Comparison of ENCODE assay signal across 24 cellular contexts in the genomic region with DNA sequence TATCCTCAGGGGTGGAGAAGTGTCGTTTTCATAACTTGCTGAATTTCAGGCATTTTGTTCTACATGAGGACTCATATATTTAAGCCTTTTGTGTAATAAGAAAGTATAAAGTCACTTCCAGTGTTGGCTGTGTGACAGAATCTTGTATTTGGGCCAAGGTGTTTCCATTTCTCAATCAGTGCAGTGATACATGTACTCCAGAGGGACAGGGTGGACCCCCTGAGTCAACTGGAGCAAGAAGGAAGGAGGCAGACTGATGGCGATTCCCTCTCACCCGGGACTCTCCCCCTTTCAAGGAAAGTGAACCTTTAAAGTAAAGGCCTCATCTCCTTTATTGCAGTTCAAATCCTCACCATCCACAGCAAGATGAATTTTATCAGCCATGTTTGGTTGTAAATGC. TPM values are rescaled to one million over a fixed set of nuclear protein-coding genes. Genes with fewer than 3 reads are reported as not detected.
DNase-seq lines count a peak whose midpoint lies in the region; ATAC-seq and TF ChIP-seq lines count a peak whose summit lies in the region.
"Had no signal": no experiment of that assay in that cellular context is flagged by ENCODE, and none has a peak within 500 bp of the region (broad histone marks: within the 10 kb centered on the region; RNA-seq: fewer than 3 reads in every experiment).

No MANE protein-coding gene starts in this region.

- H3K9ac ChIP-seq in subcutaneous abdominal adipose tissue (ENCODE audit: low read length in 5 of 5): no peak overlapping the region

- H3K9me3 ChIP-seq in gastroesophageal sphincter (no peaks in the 10 kb centered on the region), subcutaneous abdominal adipose tissue (ENCODE audit: control insufficient read depth in 5 of 5, low read length in 5 of 5) (no peaks in the 10 kb centered on the region)
- H3K9me3 ChIP-seq: heart right ventricle, left lung, mucosa of descending colon had no signal

- no peak for TF ChIP-seq POLR2A in gastroesophageal sphincter (IDR thresholded peaks at IDR 0.05)

- DNase-seq in T-helper 2 cell treated with Interferon-gamma antibody and Interleukin-4, amounts not matched to agents 5 μg/mL and 100 μg/mL, for 36 hours (ENCODE audit: low spot score): no peak
- DNase-seq in T-helper 2 cell (no peak), natural killer cell (no peak), HK-2 (ENCODE audit: unreplicated experiment) (no peak)
- DNase-seq in natural killer cell treated with Interleukin-12 subunit alpha and Interleukin-12 subunit beta and Interleukin-15 and Interleukin-18, amount 100 ng/mL, for 72 hours (ENCODE audit: low spot score): no peak
- DNase-seq: activated CD4-positive, alpha-beta T cell treated with anti-CD3 and anti-CD28 coated beads for 48 hours; activated CD8-positive, alpha-beta memory T cell treated with anti-CD3 and anti-CD28 coated beads, Interleukin-2, amount 50 U/mL, for 48 hours; AML-193; effector memory CD8-positive, alpha-beta T cell; heart right ventricle; left lung; MM.1S; mucosa of descending colon; NCI-H1436 treated with DMSO at 0.1 percent for 48 hours; NCI-H510A treated with DMSO at 0.1 percent for 48 hours; nucleus accumbens; RPMI8226; stimulated activated CD4-positive, alpha-beta T cell treated with anti-CD3 and anti-CD28 coated beads, Interleukin-4, amount 100 ng/mL, for 4 hours had no signal

- ATAC-seq in natural killer cell (no peak), gastroesophageal sphincter (peak; percentile 91), HG02973 (IDR thresholded peaks at IDR 0.05; ENCODE audit: unreplicated experiment) (no peak)
- no peak for ATAC-seq in natural killer cell treated with Interleukin-12 subunit alpha and Interleukin-12 subunit beta and Interleukin-15 and Interleukin-18, amount 100 ng/mL, for 72 hours
- ATAC-seq: left lung, SK-N-SH treated with all-trans-retinoic acid at 6 μM for 48 hours had no signal

- H3K27ac Mint-ChIP-seq in T-helper 2 cell treated with Interferon-gamma antibody and Interleukin-4, amounts not matched to agents 5 μg/mL and 100 μg/mL, for 36 hours: peak overlapping the region; percentile 29
- peak overlapping the region; percentile 57 to 60 for H3K27ac Mint-ChIP-seq in natural killer cell
- H3K27ac Mint-ChIP-seq in natural killer cell treated with Interleukin-12 subunit alpha and Interleukin-12 subunit beta and Interleukin-15 and Interleukin-18, amount 100 ng/mL, for 72 hours: peak overlapping the region in 1 of 2 donors; percentile 5

- H3K4me3 ChIP-seq in gastroesophageal sphincter (no peak overlapping the region), subcutaneous abdominal adipose tissue (ENCODE audit: low read depth in 1 of 5, low read length in 5 of 5) (no peak overlapping the region)
- H3K4me3 ChIP-seq: heart right ventricle, left lung, mucosa of descending colon had no signal

- H3K36me3 Mint-ChIP-seq in T-helper 2 cell treated with Interferon-gamma antibody and Interleukin-4, amounts not matched to agents 5 μg/mL and 100 μg/mL, for 36 hours (ENCODE audit: low read depth): peaks cover 53% of the 10 kb centered on the region
- H3K36me3 Mint-ChIP-seq in natural killer cell: peaks cover 21% of the 10 kb centered on the region
- H3K36me3 Mint-ChIP-seq in natural killer cell treated with Interleukin-12 subunit alpha and Interleukin-12 subunit beta and Interleukin-15 and Interleukin-18, amount 100 ng/mL, for 72 hours: no peaks in the 10 kb centered on the region

- WGBS in gastroesophageal sphincter (ENCODE audit: low coverage in 1 of 2), 2 donors: 56 to 82% methylated on average over 2 to 3 of the region's 3 CpGs

- TF ChIP-seq CTCF in natural killer cell (IDR thresholded peaks at IDR 0.05): no peak
- TF ChIP-seq CTCF in gastroesophageal sphincter (IDR thresholded peaks at IDR 0.05): no peak

- no peaks in the 10 kb centered on the region for H3K27me3 ChIP-seq in gastroesophageal sphincter
- no peaks in the 10 kb centered on the region for H3K27me3 ChIP-seq in subcutaneous abdominal adipose tissue (ENCODE audit: control insufficient read depth in 5 of 5, insufficient read depth in 4 of 5, low read length in 5 of 5)
- H3K27me3 ChIP-seq: heart right ventricle, left lung had no signal

- H3K27ac ChIP-seq in gastroesophageal sphincter (peak overlapping the region in 1 of 4 donors; percentile 22), subcutaneous abdominal adipose tissue (ENCODE audit: low read depth, low read length) (peak overlapping the region; percentile 31)
- H3K27ac ChIP-seq: 22Rv1, left lung had no signal

- TF ChIP-seq EP300 in gastroesophageal sphincter (IDR thresholded peaks at IDR 0.05): no peak

- intact Hi-C loops in natural killer cell (cut with micrococcal nuclease): no loop called here

- H3K4me1 Mint-ChIP-seq in T-helper 2 cell treated with Interferon-gamma antibody and Interleukin-4, amounts not matched to agents 5 μg/mL and 100 μg/mL, for 36 hours (ENCODE audit: low read depth): peaks cover 52% of the 10 kb centered on the region
- peaks cover 38 to 55% of the 10 kb centered on the region in 2 donors for H3K4me1 Mint-ChIP-seq in natural killer cell
- H3K4me1 Mint-ChIP-seq in natural killer cell treated with Interleukin-12 subunit alpha and Interleukin-12 subunit beta and Interleukin-15 and Interleukin-18, amount 100 ng/mL, for 72 hours (ENCODE audit: low read depth in 2 of 2): peaks cover 26 to 35% of the 10 kb centered on the region in 2 donors

- H3K4me3 Mint-ChIP-seq in T-helper 2 cell treated with Interferon-gamma antibody and Interleukin-4, amounts not matched to agents 5 μg/mL and 100 μg/mL, for 36 hours: no peak overlapping the region
- no peak overlapping the region for H3K4me3 Mint-ChIP-seq in natural killer cell
- no peak overlapping the region for H3K4me3 Mint-ChIP-seq in natural killer cell treated with Interleukin-12 subunit alpha and Interleukin-12 subunit beta and Interleukin-15 and Interleukin-18, amount 100 ng/mL, for 72 hours

- H3K9me3 Mint-ChIP-seq in T-helper 2 cell treated with Interferon-gamma antibody and Interleukin-4, amounts not matched to agents 5 μg/mL and 100 μg/mL, for 36 hours: no peaks in the 10 kb centered on the region
- H3K9me3 Mint-ChIP-seq in natural killer cell: no peaks in the 10 kb centered on the region
- H3K9me3 Mint-ChIP-seq in natural killer cell treated with Interleukin-12 subunit alpha and Interleukin-12 subunit beta and Interleukin-15 and Interleukin-18, amount 100 ng/mL, for 72 hours: no peaks in the 10 kb centered on the region
- H3K9me3 Mint-ChIP-seq: effector memory CD8-positive, alpha-beta T cell; IgD-negative memory B cell had no signal

- no peaks in the 10 kb centered on the region for H3K27me3 Mint-ChIP-seq in T-helper 2 cell treated with Interferon-gamma antibody and Interleukin-4, amounts not matched to agents 5 μg/mL and 100 μg/mL, for 36 hours (ENCODE audit: low read depth)
- H3K27me3 Mint-ChIP-seq in natural killer cell (ENCODE audit: low read depth in 2 of 2): no peaks in the 10 kb centered on the region
- H3K27me3 Mint-ChIP-seq in natural killer cell treated with Interleukin-12 subunit alpha and Interleukin-12 subunit beta and Interleukin-15 and Interleukin-18, amount 100 ng/mL, for 72 hours: no peaks in the 10 kb centered on the region
- H3K27me3 Mint-ChIP-seq: effector memory CD8-positive, alpha-beta T cell; IgD-negative memory B cell had no signal

- H3K4me1 ChIP-seq in gastroesophageal sphincter (peaks cover 0 to under 1% (median 0%) of the 10 kb centered on the region in 3 donors), subcutaneous abdominal adipose tissue (ENCODE audit: control insufficient read depth in 5 of 5, insufficient read depth in 5 of 5, low read length in 5 of 5) (peaks cover 0 to 7% (median 4%) of the 10 kb centered on the region in 5 donors)

- H3K36me3 ChIP-seq in gastroesophageal sphincter (peaks cover 0 to 68% of the 10 kb centered on the region in 2 donors), subcutaneous abdominal adipose tissue (ENCODE audit: control insufficient read depth in 5 of 5, insufficient read depth in 5 of 5, low read length in 5 of 5) (peaks cover 33 to 56% (median 42%) of the 10 kb centered on the region in 5 donors)

RNA-seq across cellular contexts. Expression of gene MAPK13, which starts 20.3 kb away (rescaled TPM):
- total RNA-seq in natural killer cell: 10 to 100 TPM; 39.4 to 52.1 (median 49.9) TPM
- 10 to 100 TPM; 40.7 to 74.2 TPM for total RNA-seq in natural killer cell treated with Interleukin-12 subunit alpha and Interleukin-12 subunit beta and Interleukin-15 and Interleukin-18, amount 100 ng/mL, for 72 hours
- 1 to 10 TPM; 1.4 to 8.4 (median 3.1) TPM for total RNA-seq in gastroesophageal sphincter

Comparison
In these comparisons a context has a peak if more than half of its experiments do, and no peak if none do; other contexts are left out.
1. RNA of gene MAPK13, which starts 20.3 kb away (total RNA-seq): 40.7 to 74.2 TPM in natural killer cell treated with Interleukin-12 subunit alpha and Interleukin-12 subunit beta and Interleukin-15 and Interleukin-18, amount 100 ng/mL, for 72 hours and 39.4 to 52.1 TPM in natural killer cell; 1.4 to 8.4 TPM in gastroesophageal sphincter; every median in the first group is over 4 times any median in the second.